In genomic region chr9:106860731-106861584, GRCh38 we compare ENCODE assay signal across 8 cellular contexts. TPM values are rescaled to one million over a fixed set of nuclear protein-coding genes. Genes with fewer than 3 reads are reported as not detected.
DNase-seq lines count a peak whose midpoint lies in the region; ATAC-seq, FAIRE-seq and TF ChIP-seq lines count a peak whose summit lies in the region.

No MANE protein-coding gene starts in this region.

- no peak for TF ChIP-seq RAD21 in GM12878 (IDR thresholded peaks at IDR 0.05; ENCODE audit: insufficient read depth, low read depth, low read length)

- no peak overlapping the region for H3K4me3 ChIP-seq in GM12878

- FAIRE-seq in GM12878 (lab: Jason Lieb, UNC): no peak

- SMC1A ChIA-PET in GM12878 (lab: Charles Lee; ENCODE audit: uncharacterized antibody, unreplicated experiment): interaction anchor here (1.1 to 19.8 kb wide), 3 partner anchors 24 to 1019 kb away, joined by 4 to 219 read pairs (median 9); no protein-coding TSS in a partner anchor

- RAD21 ChIA-PET in GM12878 (lab: Charles Lee; ENCODE audit: unreplicated experiment): no interaction called here

- intact Hi-C loops in GM12878 (cut with micrococcal nuclease; ENCODE audit: unreplicated experiment): loop anchor here (5.0 kb wide), 3 partner anchors 164 to 574 kb away; no protein-coding TSS in a partner anchor

- BruUV-seq in GM12878 (replicated peaks; lab: Mats Ljungman, UMichigan): no TSS peak

- H3K4me1 ChIP-seq in GM12878 (ENCODE audit: control insufficient read depth, insufficient read depth, low read length): no peaks in the 10 kb centered on the region

- in situ Hi-C loops in GM12878 (cut with MboI): no loop called here

- no peak overlapping the region for H3K27ac Mint-ChIP-seq in activated naive CD4-positive, alpha-beta T cell treated with anti-CD3 and anti-CD28 coated beads, Interleukin-2, amount 50 U/mL, for 24 hours
- H3K27ac Mint-ChIP-seq in activated naive CD4-positive, alpha-beta T cell treated with anti-CD3 and anti-CD28 coated beads, Interleukin-2, amount 50 U/mL, for 72 hours: peak overlapping the region in 1 of 2 donors; percentile 8
- no peak overlapping the region for H3K27ac Mint-ChIP-seq in stimulated activated naive CD8-positive, alpha-beta T cell treated with anti-CD3 and anti-CD28 coated beads, Interleukin-15, amount 100 ng/mL, for 72 hours

- no peak overlapping the region for H3K9ac ChIP-seq in GM12878 (ENCODE audit: control insufficient read depth, insufficient read depth, low read length)

- no peak overlapping the region for H3K4me2 ChIP-seq in GM12878 (ENCODE audit: control insufficient read depth, insufficient read depth)

- no peaks in the 10 kb centered on the region for H3K36me3 ChIP-seq in GM12878 (ENCODE audit: control insufficient read depth in 2 of 2, insufficient read depth in 2 of 2, low read length in 1 of 2)

- no peaks in the 10 kb centered on the region for H3K9me3 Mint-ChIP-seq in activated naive CD4-positive, alpha-beta T cell treated with anti-CD3 and anti-CD28 coated beads, Interleukin-2, amount 50 U/mL, for 24 hours
- peaks cover 0 to 15% of the 10 kb centered on the region in 2 donors for H3K9me3 Mint-ChIP-seq in activated naive CD4-positive, alpha-beta T cell treated with anti-CD3 and anti-CD28 coated beads, Interleukin-2, amount 50 U/mL, for 72 hours
- H3K9me3 Mint-ChIP-seq in stimulated activated naive CD8-positive, alpha-beta T cell treated with anti-CD3 and anti-CD28 coated beads, Interleukin-15, amount 100 ng/mL, for 72 hours: no peaks in the 10 kb centered on the region

- no peaks in the 10 kb centered on the region for H3K79me2 ChIP-seq in GM12878 (ENCODE audit: control insufficient read depth, insufficient read depth, low read length)

- TF ChIP-seq EP300 in GM12878 (IDR thresholded peaks at IDR 0.05; ENCODE audit: borderline replicate concordance in 1 of 2, control insufficient read depth in 1 of 2, low read depth in 2 of 2, low read length in 2 of 2): no peak

- POLR2A ChIA-PET in GM12878 (lab: Charles Lee): no interaction called here

- H3K4me1 Mint-ChIP-seq in activated naive CD4-positive, alpha-beta T cell treated with anti-CD3 and anti-CD28 coated beads, Interleukin-2, amount 50 U/mL, for 24 hours: peaks cover 36% of the 10 kb centered on the region
- peaks cover 45% of the 10 kb centered on the region for H3K4me1 Mint-ChIP-seq in stimulated activated naive CD8-positive, alpha-beta T cell treated with anti-CD3 and anti-CD28 coated beads, Interleukin-15, amount 100 ng/mL, for 72 hours

- no peak overlapping the region for H2AFZ ChIP-seq in GM12878 (ENCODE audit: control insufficient read depth, low read depth, low read length)

- peaks cover 2% of the 10 kb centered on the region; the same call in 1 of the 3 replicates for H3K9me3 ChIP-seq in GM12878 (replicated peaks; ENCODE audit: control insufficient read depth, insufficient read depth, low read length)

- H3K27me3 Mint-ChIP-seq in activated naive CD4-positive, alpha-beta T cell treated with anti-CD3 and anti-CD28 coated beads, Interleukin-2, amount 50 U/mL, for 24 hours: peaks cover 48% of the 10 kb centered on the region
- H3K27me3 Mint-ChIP-seq in stimulated activated naive CD8-positive, alpha-beta T cell treated with anti-CD3 and anti-CD28 coated beads, Interleukin-15, amount 100 ng/mL, for 72 hours: peaks cover 80% of the 10 kb centered on the region

- CTCF ChIA-PET in GM12878 (lab: Yijun Ruan, JAX): interaction anchor here (0.8 kb wide), 1 partner anchor 577 kb away, joined by 3 read pairs; no protein-coding TSS in a partner anchor

- no peak overlapping the region for H3K27ac ChIP-seq in GM12878 (ENCODE audit: control insufficient read depth, insufficient read depth)

- H3K27me3 ChIP-seq in GM12878 (replicated peaks in 1 of 2; ENCODE audit: control insufficient read depth in 2 of 2, insufficient read depth in 2 of 2, low read length in 1 of 2): peaks cover 6 to 19% of the 10 kb centered on the region in 2 experiments; a peak in 3 of 4 replicates

- DNase-seq in activated naive CD4-positive, alpha-beta T cell treated with anti-CD3 and anti-CD28 coated beads, Interleukin-2, amount 50 U/mL, for 72 hours (ENCODE audit: low spot score in 2 of 2): no peak
- no peak for DNase-seq in GM12878 (ENCODE audit: low read depth, low spot score)
- DNase-seq in islet precursor cell: peak; percentile 76
- DNase-seq in stimulated activated naive CD8-positive, alpha-beta T cell treated with anti-CD3 and anti-CD28 coated beads, Interleukin-15, amount 100 ng/mL, for 72 hours: no peak
- DNase-seq in activated CD8-positive, alpha-beta memory T cell treated with anti-CD3 and anti-CD28 coated beads, Interleukin-2, amount 50 U/mL, for 48 hours: no peak
- DNase-seq in NCI-H524 treated with DMSO at 0.1 percent for 48 hours (lab: John Stamatoyannopoulos, UW): no peak

- H3K36me3 Mint-ChIP-seq in activated naive CD4-positive, alpha-beta T cell treated with anti-CD3 and anti-CD28 coated beads, Interleukin-2, amount 50 U/mL, for 24 hours: no peaks in the 10 kb centered on the region
- H3K36me3 Mint-ChIP-seq in activated naive CD4-positive, alpha-beta T cell treated with anti-CD3 and anti-CD28 coated beads, Interleukin-2, amount 50 U/mL, for 72 hours: peaks cover 10 to 23% of the 10 kb centered on the region in 2 donors

- no peak for TF ChIP-seq CTCF in GM12878 (IDR thresholded peaks at IDR 0.05 in 2 of 3, conservative IDR thresholded peaks at IDR 0.05 in 1 of 3; ENCODE audit: control insufficient read depth in 2 of 3, extremely low read depth in 1 of 3, insufficient read depth in 1 of 3, low read depth in 3 of 3, low read length in 3 of 3)

- TF ChIP-seq POLR2A in GM12878 (IDR thresholded peaks at IDR 0.05; ENCODE audit: low read depth, low read length): no peak

- peak overlapping the region; percentile 49 for H3K4me3 Mint-ChIP-seq in activated naive CD4-positive, alpha-beta T cell treated with anti-CD3 and anti-CD28 coated beads, Interleukin-2, amount 50 U/mL, for 24 hours
- peak overlapping the region; percentile 21 to 54 for H3K4me3 Mint-ChIP-seq in stimulated activated naive CD8-positive, alpha-beta T cell treated with anti-CD3 and anti-CD28 coated beads, Interleukin-15, amount 100 ng/mL, for 72 hours

- no peak for ATAC-seq in activated naive CD4-positive, alpha-beta T cell treated with anti-CD3 and anti-CD28 coated beads, Interleukin-2, amount 50 U/mL, for 72 hours
- ATAC-seq in GM12878 (no peak), HG02571 (IDR thresholded peaks at IDR 0.05; ENCODE audit: unreplicated experiment) (no peak)
- no peak for ATAC-seq in stimulated activated naive CD8-positive, alpha-beta T cell treated with anti-CD3 and anti-CD28 coated beads, Interleukin-15, amount 100 ng/mL, for 72 hours

- WGBS in GM12878 (ENCODE audit: insufficient coverage, insufficient replicate concordance, low lambda C conversion rate, missing lambda C conversion rate): 35% methylated on average over 48 of the region's 50 CpGs

- no peaks in the 10 kb centered on the region for H4K20me1 ChIP-seq in GM12878 (ENCODE audit: control insufficient read depth, insufficient read depth)

TF ChIP-seq in GM12878, 131 proteins besides CTCF, POLR2A, EP300 and RAD21:
- no peak for TF ChIP-seq SPI1 (IDR thresholded peaks at IDR 0.05; ENCODE audit: borderline replicate concordance, insufficient read depth, low read depth, low read length)
- TF ChIP-seq SUZ12 (IDR thresholded peaks at IDR 0.05; ENCODE audit: unreplicated experiment): peak; percentile 4
TF ChIP-seq in GM12878: peak in this region for 1.

RNA-seq across cellular contexts. Expression of gene ZNF462, which starts 2.0 kb away (rescaled TPM):
- under 1 TPM; 0.20 to 0.41 TPM for total RNA-seq in activated naive CD4-positive, alpha-beta T cell treated with anti-CD3 and anti-CD28 coated beads, Interleukin-2, amount 50 U/mL, for 72 hours
- total RNA-seq in GM12878 (2013; cell fraction: nucleolus; rRNA removed): 85.2 and 85.6 TPM in 2 replicates
- total RNA-seq in GM12878 (2014; rRNA removed) (0.71 and 1.5 TPM in 2 replicates), GM12878 (2014; rRNA removed; fragmentation: Illumina TruSeq; extraction: Trizol) (0.74 and 0.76 TPM in 2 replicates), GM12878 (2021) (1.7 and 3.2 TPM in 2 replicates)
- 0.07 TPM for polyA plus RNA-seq in GM12878 (2011; ENCODE audit: low read depth)
- polyA plus RNA-seq in GM12878 (2011; rRNA removed) (8.9 and 13.7 TPM in 2 replicates), GM12878 (2014; fragmentation: Illumina TruSeq; extraction: Trizol) (0.51 and 1.3 TPM in 2 replicates), GM12878 (2014; fragmentation: Nextera tagmentation; extraction: Ambion mirVana) (under 1 TPM; 0.27 to 0.42 TPM), GM12878 (2014; rRNA removed) (0.40 and 0.81 TPM in 2 replicates), GM12878 (2016; fragmentation: Nextera tagmentation; extraction: Ambion mirVana) (under 1 TPM; 0.32 to 0.59 TPM)
- 11.4 and 17.7 TPM in 2 replicates for polyA plus RNA-seq in GM12878 (2011; cell fraction: cytosol; rRNA removed)
- 26.6 and 27.7 TPM in 2 replicates for polyA plus RNA-seq in GM12878 (2011; cell fraction: nucleus; rRNA removed)
- 0.05 and 0.07 TPM in 2 replicates for polyA plus RNA-seq in GM12878 (2012)
- 35.2 and 49.9 TPM in 2 replicates for polyA minus RNA-seq in GM12878 (2011; rRNA and poly(A)+ RNA removed)
- polyA minus RNA-seq in GM12878 (2011; cell fraction: cytosol; rRNA and poly(A)+ RNA removed): 26.5 and 36.1 TPM in 2 replicates
- 50.5 and 80.2 TPM in 2 replicates for polyA minus RNA-seq in GM12878 (2011; cell fraction: nucleus; rRNA and poly(A)+ RNA removed)
